ENCODE assay signal across 34 cellular contexts in the genomic region with DNA sequence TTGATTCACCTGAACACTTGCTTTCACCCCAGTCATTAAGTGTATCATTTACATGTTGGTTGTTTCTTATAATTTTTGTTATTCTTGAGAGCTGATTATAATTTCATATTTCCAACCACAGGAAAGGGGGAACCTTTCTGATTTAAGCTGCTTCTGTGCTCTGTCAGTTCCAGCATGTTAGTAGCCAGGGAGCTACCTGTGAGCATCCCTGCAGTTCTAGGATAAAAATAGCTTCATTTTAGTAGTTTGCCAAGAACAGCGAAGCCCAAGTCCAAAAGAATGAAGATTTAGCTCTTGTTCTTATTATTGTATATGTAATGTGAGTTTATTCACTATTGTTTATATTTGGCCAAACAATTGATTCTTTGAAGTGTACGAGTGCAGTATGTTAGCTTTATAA.
"Had no signal": no experiment of that assay in that cellular context is flagged by ENCODE, and none has a peak within 500 bp of the region (broad histone marks: within the 10 kb centered on the region; RNA-seq: fewer than 3 reads in every experiment).

No MANE protein-coding gene starts in this region.

- H3K4me3 ChIP-seq: MG63 had no signal

- H3K27me3 ChIP-seq: MG63 had no signal

- H3K9me3 ChIP-seq: MG63 had no signal

- H3K36me3 ChIP-seq: MG63 had no signal

- DNase-seq: Karpas-422, Kasumi-1, MG63, MM.1S, MV-4-11, NCI-H1048, NCI-H1092, NCI-H1092 treated with DMSO at 0.1 percent for 48 hours, NCI-H1105, NCI-H1105 treated with DMSO at 0.1 percent for 48 hours, NCI-H1417, NCI-H1417 treated with DMSO at 0.1 percent for 48 hours, NCI-H1436, NCI-H1436 treated with DMSO at 0.1 percent for 48 hours, NCI-H146, NCI-H1694, NCI-H1694 treated with DMSO at 0.1 percent for 48 hours, NCI-H187 treated with DMSO at 0.1 percent for 48 hours, NCI-H1930, NCI-H2029, NCI-H2029 treated with DMSO at 0.1 percent for 48 hours, NCI-H2081, NCI-H2081 treated with DMSO at 0.1 percent for 48 hours, NCI-H2107, NCI-H2171, NCI-H2171 treated with DMSO at 0.1 percent for 48 hours, NCI-H2227 treated with DMSO at 0.1 percent for 48 hours, NCI-H226, NCI-H446, NCI-H446 treated with DMSO at 0.1 percent for 48 hours, NCI-H510A, NCI-H510A treated with DMSO at 0.1 percent for 48 hours, NCI-H524, NCI-H524 treated with DMSO at 0.1 percent for 48 hours had no signal
